ENCODE assay signal across 10 cellular contexts in the genomic region with DNA sequence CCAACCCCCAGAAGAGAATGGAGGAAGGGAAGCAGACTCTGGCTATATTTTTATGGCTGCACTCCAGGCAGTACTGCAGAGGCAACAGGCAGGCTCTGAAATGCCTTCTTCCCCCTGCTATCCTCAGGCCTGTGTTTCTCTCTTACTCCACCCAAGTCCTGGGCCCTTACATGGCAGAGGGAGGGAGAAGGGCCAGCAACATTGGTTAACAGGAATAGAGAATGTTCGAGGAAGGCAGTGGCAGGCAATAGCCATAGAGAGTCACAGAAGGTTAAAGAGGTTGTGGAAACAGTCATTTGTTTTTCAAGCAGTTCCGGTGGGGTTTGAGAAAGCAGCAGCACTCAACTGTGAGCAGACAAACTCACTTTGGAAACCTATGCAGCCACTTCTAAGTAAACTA. TPM values are rescaled to one million over a fixed set of nuclear protein-coding genes. Genes with fewer than 3 reads are reported as not detected.
DNase-seq lines count a peak whose midpoint lies in the region; ATAC-seq, FAIRE-seq and TF ChIP-seq lines count a peak whose summit lies in the region.
"Had no signal": no experiment of that assay in that cellular context is flagged by ENCODE, and none has a peak within 500 bp of the region (broad histone marks: within the 10 kb centered on the region; RNA-seq: fewer than 3 reads in every experiment).

No MANE protein-coding gene starts in this region.

- no peak overlapping the region for H3K4me3 Mint-ChIP-seq in activated CD4-positive, alpha-beta memory T cell treated with anti-CD3 and anti-CD28 coated beads, Interleukin-2, amount 10 ng/mL, durations not matched to agents 7 days and 5 days
- no peak overlapping the region for H3K4me3 Mint-ChIP-seq in activated CD4-positive, alpha-beta memory T cell treated with anti-CD3 and anti-CD28 coated beads for 36 hours

- peak overlapping the region; percentile 44; the same call in 1 of the 2 replicates for H3K4me2 ChIP-seq in GM12878 (ENCODE audit: control insufficient read depth, insufficient read depth)

- TF ChIP-seq EP300 in GM12878 (IDR thresholded peaks at IDR 0.05; ENCODE audit: borderline replicate concordance in 1 of 2, control insufficient read depth in 1 of 2, low read depth in 2 of 2, low read length in 2 of 2), result no peak
- TF ChIP-seq EP300 in sigmoid colon (IDR thresholded peaks at IDR 0.05), result no peak

- peak overlapping the region; percentile 60 for H3K27ac Mint-ChIP-seq in activated CD4-positive, alpha-beta memory T cell treated with anti-CD3 and anti-CD28 coated beads, Interleukin-2, amount 10 ng/mL, durations not matched to agents 7 days and 5 days
- H3K27ac Mint-ChIP-seq in activated CD4-positive, alpha-beta memory T cell treated with anti-CD3 and anti-CD28 coated beads for 36 hours, result no peak overlapping the region

- ATAC-seq in HG02943 (IDR thresholded peaks at IDR 0.05; ENCODE audit: low read depth, unreplicated experiment) (peak; percentile 58), GM12878 (peak; percentile 63)

- WGBS in GM12878 (ENCODE audit: insufficient coverage, insufficient replicate concordance, low lambda C conversion rate, missing lambda C conversion rate), result 2% methylated on average over 2 of the region's 2 CpGs
- 44 to 74% methylated on average over 2 of the region's 2 CpGs for WGBS in sigmoid colon, 2 donors

- BruUV-seq in GM12878 (replicated peaks; lab: Mats Ljungman, UMichigan), result no TSS peak

- H3K27me3 ChIP-seq in GM12878 (replicated peaks in 1 of 2; ENCODE audit: control insufficient read depth in 2 of 2, insufficient read depth in 2 of 2, low read length in 1 of 2) (no peaks in the 10 kb centered on the region), sigmoid colon (no peaks in the 10 kb centered on the region)

- H3K4me1 Mint-ChIP-seq in activated CD4-positive, alpha-beta memory T cell treated with anti-CD3 and anti-CD28 coated beads, Interleukin-2, amount 10 ng/mL, durations not matched to agents 7 days and 5 days, result peaks cover 33% of the 10 kb centered on the region
- peaks cover 24% of the 10 kb centered on the region for H3K4me1 Mint-ChIP-seq in activated CD4-positive, alpha-beta memory T cell treated with anti-CD3 and anti-CD28 coated beads for 36 hours (ENCODE audit: low read depth)

- H3K27me3 Mint-ChIP-seq in activated CD4-positive, alpha-beta memory T cell treated with anti-CD3 and anti-CD28 coated beads, Interleukin-2, amount 10 ng/mL, durations not matched to agents 7 days and 5 days, result no peaks in the 10 kb centered on the region
- no peaks in the 10 kb centered on the region for H3K27me3 Mint-ChIP-seq in activated CD4-positive, alpha-beta memory T cell treated with anti-CD3 and anti-CD28 coated beads for 36 hours

- H3K9me3 Mint-ChIP-seq in activated CD4-positive, alpha-beta memory T cell treated with anti-CD3 and anti-CD28 coated beads, Interleukin-2, amount 10 ng/mL, durations not matched to agents 7 days and 5 days, result peaks cover 13% of the 10 kb centered on the region
- no peaks in the 10 kb centered on the region for H3K9me3 Mint-ChIP-seq in activated CD4-positive, alpha-beta memory T cell treated with anti-CD3 and anti-CD28 coated beads for 36 hours

- H2AFZ ChIP-seq in GM12878 (ENCODE audit: control insufficient read depth, low read depth, low read length), result peak overlapping the region; percentile 33; the same call in 1 of the 2 replicates

- H3K9me3 ChIP-seq in GM12878 (replicated peaks; ENCODE audit: control insufficient read depth, insufficient read depth, low read length) (no peaks in the 10 kb centered on the region; the same call in 2 of the 3 replicates), sigmoid colon (no peaks in the 10 kb centered on the region)

- FAIRE-seq in GM12878 (lab: Jason Lieb, UNC), result no peak

- in situ Hi-C loops in GM12878 (cut with MboI), result no loop called here

- no peaks in the 10 kb centered on the region for H3K79me2 ChIP-seq in GM12878 (ENCODE audit: control insufficient read depth, insufficient read depth, low read length)

- H3K36me3 ChIP-seq in GM12878 (ENCODE audit: control insufficient read depth in 2 of 2, insufficient read depth in 2 of 2, low read length in 1 of 2), result no peaks in the 10 kb centered on the region
- no peaks in the 10 kb centered on the region for H3K36me3 ChIP-seq in sigmoid colon

- H3K27ac ChIP-seq in GM12878 (ENCODE audit: control insufficient read depth, insufficient read depth) (peak overlapping the region; percentile 24; the same call in 1 of the 2 replicates), sigmoid colon (peak overlapping the region; percentile 50 to 64 (median 57))

- intact Hi-C loops in activated CD4-positive, alpha-beta memory T cell treated with anti-CD3 and anti-CD28 coated beads for 36 hours (cut with micrococcal nuclease), result no loop called here
- intact Hi-C loops in GM12878 (cut with micrococcal nuclease; ENCODE audit: unreplicated experiment) (no loop called here), sigmoid colon (cut with DNase I) (no loop called here)

- TF ChIP-seq RAD21 in GM12878 (IDR thresholded peaks at IDR 0.05; ENCODE audit: insufficient read depth, low read depth, low read length), result no peak

- CTCF ChIA-PET in activated CD4-positive, alpha-beta memory T cell treated with anti-CD3 and anti-CD28 coated beads, Interleukin-2, amount 10 ng/mL, durations not matched to agents 7 days and 5 days (lab: Charles Lee), result no interaction called here
- CTCF ChIA-PET in activated CD4-positive, alpha-beta memory T cell treated with anti-CD3 and anti-CD28 coated beads for 36 hours (lab: Charles Lee), result no interaction called here
- CTCF ChIA-PET in GM12878 (lab: Yijun Ruan, JAX), result interaction anchor here (0.6 to 5.5 kb wide), 2 partner anchors 7 to 374 kb away, joined by 4 to 42 read pairs; no protein-coding TSS in a partner anchor

- H3K9ac ChIP-seq in GM12878 (ENCODE audit: control insufficient read depth, insufficient read depth, low read length), result no peak overlapping the region

- H4K20me1 ChIP-seq in GM12878 (ENCODE audit: control insufficient read depth, insufficient read depth), result no peaks in the 10 kb centered on the region

- RAD21 ChIA-PET in GM12878 (lab: Charles Lee; ENCODE audit: unreplicated experiment), result interaction anchor here (1.5 to 4.9 kb wide), 2 partner anchors 10 to 51 kb away, joined by 6 to 103 read pairs; no protein-coding TSS in a partner anchor

- POLR2A ChIA-PET in activated CD4-positive, alpha-beta memory T cell treated with anti-CD3 and anti-CD28 coated beads, Interleukin-2, amount 10 ng/mL, durations not matched to agents 7 days and 5 days (lab: Charles Lee), result no interaction called here
- POLR2A ChIA-PET in activated CD4-positive, alpha-beta memory T cell treated with anti-CD3 and anti-CD28 coated beads for 36 hours (lab: Charles Lee), result no interaction called here
- POLR2A ChIA-PET in GM12878 (lab: Charles Lee), result interaction anchor here (3.3 to 4.6 kb wide), 3 partner anchors 9 to 52 kb away, joined by 14 to 47 read pairs (median 26); no protein-coding TSS in a partner anchor

- no peak for TF ChIP-seq CTCF in GM12878 (IDR thresholded peaks at IDR 0.05 in 2 of 3, conservative IDR thresholded peaks at IDR 0.05 in 1 of 3; ENCODE audit: control insufficient read depth in 2 of 3, extremely low read depth in 1 of 3, insufficient read depth in 1 of 3, low read depth in 3 of 3, low read length in 3 of 3)
- TF ChIP-seq CTCF in sigmoid colon (IDR thresholded peaks at IDR 0.05), result no peak

- H3K4me3 ChIP-seq in GM12878, result no peak overlapping the region
- H3K4me3 ChIP-seq in sigmoid colon, result no peak overlapping the region

- SMC1A ChIA-PET in GM12878 (lab: Charles Lee; ENCODE audit: uncharacterized antibody, unreplicated experiment), result interaction anchor here (5.0 to 5.8 kb wide), 2 partner anchors 15 to 54 kb away, joined by 66 to 195 read pairs; no protein-coding TSS in a partner anchor

- no peak for DNase-seq in activated CD4-positive, alpha-beta memory T cell treated with anti-CD3 and anti-CD28 coated beads, Interleukin-2, amount 10 ng/mL, durations not matched to agents 7 days and 5 days
- no peak for DNase-seq in activated CD4-positive, alpha-beta memory T cell treated with anti-CD3 and anti-CD28 coated beads for 36 hours
- DNase-seq in GM12878 (ENCODE audit: low read depth, low spot score), result no peak
- DNase-seq in sigmoid colon, result no peak
- no peak for DNase-seq in effector CD4-positive, alpha-beta T cell
- no peak for DNase-seq in NCI-H2081 (lab: John Stamatoyannopoulos, UW)
- DNase-seq in NCI-H1105 (lab: John Stamatoyannopoulos, UW), result no peak
- DNase-seq: activated T-cell treated with anti-CD3 and anti-CD28 coated beads, Interleukin-2, amount 50 U/mL, for 1 hour; NCI-H226 had no signal

- peaks cover 26% of the 10 kb centered on the region for H3K36me3 Mint-ChIP-seq in activated CD4-positive, alpha-beta memory T cell treated with anti-CD3 and anti-CD28 coated beads, Interleukin-2, amount 10 ng/mL, durations not matched to agents 7 days and 5 days (ENCODE audit: low read depth)
- peaks cover 9% of the 10 kb centered on the region for H3K36me3 Mint-ChIP-seq in activated CD4-positive, alpha-beta memory T cell treated with anti-CD3 and anti-CD28 coated beads for 36 hours

- H3K4me1 ChIP-seq in GM12878 (ENCODE audit: control insufficient read depth, insufficient read depth, low read length) (peaks cover 13% of the 10 kb centered on the region), sigmoid colon (peaks cover 0 to 18% (median 12%) of the 10 kb centered on the region in 4 donors)

- TF ChIP-seq POLR2A in GM12878 (IDR thresholded peaks at IDR 0.05; ENCODE audit: low read depth, low read length) (no peak), sigmoid colon (IDR thresholded peaks at IDR 0.05) (no peak)

RNA-seq across cellular contexts. Expression of a gene that starts 15.1 kb away (rescaled TPM):
- 100 to 1,000 TPM; 147 to 151 TPM for total RNA-seq in activated CD4-positive, alpha-beta memory T cell treated with anti-CD3 and anti-CD28 coated beads, Interleukin-2, amount 10 ng/mL, durations not matched to agents 7 days and 5 days
- total RNA-seq in activated CD4-positive, alpha-beta memory T cell treated with anti-CD3 and anti-CD28 coated beads for 36 hours, result 100 to 1,000 TPM; 215 to 218 TPM
- 304 and 337 TPM in 2 replicates for total RNA-seq in GM12878 (2013; cell fraction: nucleolus; rRNA removed)
- 91.0 and 119 TPM in 2 replicates for total RNA-seq in GM12878 (2014; rRNA removed)
- 136 and 141 TPM in 2 replicates for total RNA-seq in GM12878 (2014; rRNA removed; fragmentation: Illumina TruSeq; extraction: Trizol)
- total RNA-seq in GM12878 (2021), result 102 and 105 TPM in 2 replicates
- 95.7 TPM for polyA plus RNA-seq in GM12878 (2011; ENCODE audit: low read depth)
- polyA plus RNA-seq in GM12878 (2011; rRNA removed), result 387 and 495 TPM in 2 replicates
- polyA plus RNA-seq in GM12878 (2011; cell fraction: cytosol; rRNA removed), result 119 and 126 TPM in 2 replicates
- polyA plus RNA-seq in GM12878 (2011; cell fraction: nucleus; rRNA removed), result 126 and 130 TPM in 2 replicates
- 95.1 and 139 TPM in 2 replicates for polyA plus RNA-seq in GM12878 (2012)
- polyA plus RNA-seq in GM12878 (2014; fragmentation: Illumina TruSeq; extraction: Trizol), result 155 and 196 TPM in 2 replicates
- polyA plus RNA-seq in GM12878 (2014; fragmentation: Nextera tagmentation; extraction: Ambion mirVana), result 100 to 1,000 TPM; 102 to 134 TPM
- 79.7 and 93.1 TPM in 2 replicates for polyA plus RNA-seq in GM12878 (2014; rRNA removed)
- 100 to 1,000 TPM; 171 to 187 TPM for polyA plus RNA-seq in GM12878 (2016; fragmentation: Nextera tagmentation; extraction: Ambion mirVana)
- 158 and 297 TPM in 2 replicates for polyA minus RNA-seq in GM12878 (2011; rRNA and poly(A)+ RNA removed)
- 46.1 and 75.2 TPM in 2 replicates for polyA minus RNA-seq in GM12878 (2011; cell fraction: cytosol; rRNA and poly(A)+ RNA removed)
- polyA minus RNA-seq in GM12878 (2011; cell fraction: nucleus; rRNA and poly(A)+ RNA removed), result 43.8 and 61.5 TPM in 2 replicates
- 10 to 100 TPM; 77.3 to 95.6 (median 81.5) TPM for total RNA-seq in sigmoid colon
- polyA plus RNA-seq in sigmoid colon, result 10 to 100 TPM; 31.4 to 45.5 (median 34.8) TPM
